12 cellular contexts compared by ENCODE assay signal in the genomic region with DNA sequence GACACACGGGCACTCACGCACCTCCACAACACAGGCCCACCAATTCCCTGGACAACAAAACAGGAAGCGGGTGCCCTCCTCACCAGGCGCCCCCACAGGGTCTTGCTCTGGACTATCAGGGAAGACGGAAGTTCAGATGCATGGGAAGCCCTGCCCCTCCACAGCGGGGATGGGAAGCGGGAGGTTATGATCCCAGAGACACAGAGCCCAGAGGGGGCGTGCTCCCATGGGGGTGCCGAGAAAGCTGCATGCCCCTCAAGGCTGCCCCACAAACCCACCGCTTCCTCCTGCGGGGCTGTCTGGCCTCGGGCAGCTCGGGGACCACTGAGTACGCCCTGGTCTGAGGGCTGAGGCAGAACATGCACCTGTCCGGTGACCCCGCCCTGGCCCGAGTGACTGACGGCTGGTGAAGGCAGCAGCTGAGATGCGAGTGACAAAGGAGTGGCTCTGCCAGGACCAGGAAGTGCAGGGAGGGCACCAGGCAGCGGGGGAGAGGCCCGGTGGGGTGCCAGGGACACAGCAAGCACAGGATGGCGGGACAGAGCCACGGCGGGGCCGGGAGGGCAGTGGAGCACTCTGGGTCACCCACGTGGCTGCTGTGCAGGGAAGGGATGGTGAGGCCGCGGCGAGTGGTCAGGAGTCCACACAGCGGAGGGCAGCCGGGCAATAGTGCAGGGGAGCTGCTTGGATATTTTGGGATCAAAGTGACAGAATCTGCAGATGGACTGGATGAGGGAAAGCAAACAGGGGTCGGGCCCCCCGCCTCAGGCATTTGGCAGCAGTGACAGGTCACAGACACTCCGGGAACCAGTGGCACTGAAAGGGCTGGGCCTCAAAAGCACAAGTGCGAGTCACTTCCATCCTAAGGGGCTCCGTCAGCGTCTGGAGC. TPM values are rescaled to one million over a fixed set of nuclear protein-coding genes. Genes with fewer than 3 reads are reported as not detected.
DNase-seq lines count a peak whose midpoint lies in the region; ATAC-seq and TF ChIP-seq lines count a peak whose summit lies in the region.
"Had no signal": no experiment of that assay in that cellular context is flagged by ENCODE, and none has a peak within 500 bp of the region (broad histone marks: within the 10 kb centered on the region; RNA-seq: fewer than 3 reads in every experiment).

No MANE protein-coding gene starts in this region.

- peak; percentile 21 for DNase-seq in osteoblast (ENCODE audit: insufficient read length, low spot score, missing footprints)
- no peak for DNase-seq in HCEC 1CT
- no peak for DNase-seq in activated CD4-positive, alpha-beta T cell treated with anti-CD3 and anti-CD28 coated beads for 1 hour
- DNase-seq: activated naive CD4-positive, alpha-beta T cell treated with anti-CD3 and anti-CD28 coated beads for 36 hours had no signal

- H3K36me3 ChIP-seq in HEK293 (ENCODE audit: control insufficient read depth in 2 of 2, insufficient read depth in 1 of 2, low read length in 2 of 2) (peaks cover 0 to 100% of the 10 kb centered on the region in 2 experiments; a peak in 2 of 3 replicates), endocrine pancreas (ENCODE audit: control insufficient read depth, insufficient read depth, low read length) (peaks cover 3% of the 10 kb centered on the region), osteoblast (ENCODE audit: insufficient read depth, low read length) (peaks cover 32% of the 10 kb centered on the region)

- no peaks in the 10 kb centered on the region for H3K27me3 ChIP-seq in endocrine pancreas (ENCODE audit: control insufficient read depth, insufficient read depth, low read length)
- H3K27me3 ChIP-seq in osteoblast (ENCODE audit: insufficient read depth, low read length): no peaks in the 10 kb centered on the region
- H3K27me3 ChIP-seq: cardiac muscle cell, hepatocyte had no signal

- no peak overlapping the region for H3K4me2 ChIP-seq in osteoblast (ENCODE audit: insufficient read depth, low read length)
- H3K4me2 ChIP-seq: hepatocyte had no signal

- no peak overlapping the region for H3K4me3 ChIP-seq in HEK293 (ENCODE audit: low read depth, low read length)
- H3K4me3 ChIP-seq in endocrine pancreas (ENCODE audit: control insufficient read depth, insufficient read depth, low read length): no peak overlapping the region
- no peak overlapping the region for H3K4me3 ChIP-seq in osteoblast (ENCODE audit: insufficient read depth, low read length)
- H3K4me3 ChIP-seq: cardiac muscle cell, hepatocyte had no signal

- no peak for ATAC-seq in GM18505 (IDR thresholded peaks at IDR 0.05; ENCODE audit: unreplicated experiment)
- no peak for ATAC-seq in activated CD4-positive, CD25-positive, alpha-beta regulatory T cell treated with anti-CD3 and anti-CD28 coated beads, Interleukin-2, amount 50 U/mL, for 24 hours
- ATAC-seq: stimulated activated memory B cell treated with anti-CD40 and anti-IgM and Interleukin-4, amounts not matched to agents 10 μg/mL and 1 μg/mL and 100 μg/mL, for 72 hours had no signal

- H2AFZ ChIP-seq in osteoblast (ENCODE audit: low read length): no peak overlapping the region
- H2AFZ ChIP-seq: hepatocyte had no signal

- H3K79me2 ChIP-seq in osteoblast (ENCODE audit: insufficient read depth, low read length): peaks cover 64% of the 10 kb centered on the region

- TF ChIP-seq POLR2A in GM18505 (IDR thresholded peaks at IDR 0.05; ENCODE audit: borderline replicate concordance, extremely low read depth, insufficient read depth, insufficient read length): no peak

- peak overlapping the region; percentile 43 for H3K9ac ChIP-seq in endocrine pancreas (ENCODE audit: control insufficient read depth, insufficient read depth, low read length)

- peaks cover 14% of the 10 kb centered on the region for H4K20me1 ChIP-seq in osteoblast (ENCODE audit: insufficient read depth, low read length)

- POLR2A ChIA-PET in HEK293 (lab: Yijun Ruan, JAX): no interaction called here

- no peak for TF ChIP-seq CTCF in C4-2B (conservative IDR thresholded peaks at IDR 0.05)
- no peak for TF ChIP-seq CTCF in HEK293 (tag by site-specific recombination; IDR thresholded peaks at IDR 0.05)
- TF ChIP-seq CTCF in osteoblast (IDR thresholded peaks at IDR 0.05; ENCODE audit: extremely low read depth, low read depth, low read length): no peak

- CTCF ChIA-PET in HEK293 (lab: Yijun Ruan, JAX): interaction anchor here (0.6 to 0.9 kb wide), 3 partner anchors 89 to 214 kb away, joined by 3 to 4 read pairs (median 3); no protein-coding TSS in a partner anchor

- H3K4me1 ChIP-seq in HEK293 (ENCODE audit: control insufficient read depth, insufficient read depth, low read length): no peaks in the 10 kb centered on the region
- no peaks in the 10 kb centered on the region for H3K4me1 ChIP-seq in endocrine pancreas (ENCODE audit: control insufficient read depth, insufficient read depth, low read length)
- H3K4me1 ChIP-seq in osteoblast (ENCODE audit: insufficient read depth, low read length): no peaks in the 10 kb centered on the region

- no peaks in the 10 kb centered on the region for H3K9me3 ChIP-seq in HEK293 (ENCODE audit: control insufficient read depth, insufficient read depth, low read depth, low read length)
- H3K9me3 ChIP-seq in endocrine pancreas (ENCODE audit: control insufficient read depth, low read length): no peaks in the 10 kb centered on the region
- no peaks in the 10 kb centered on the region for H3K9me3 ChIP-seq in osteoblast (ENCODE audit: low read depth, low read length)

- H3K27ac ChIP-seq in C4-2B: peak overlapping the region; percentile 96
- no peak overlapping the region for H3K27ac ChIP-seq in HEK293 (ENCODE audit: extremely low read depth, low read depth, low read length)
- H3K27ac ChIP-seq in osteoblast (ENCODE audit: low read depth, low read length): no peak overlapping the region
- H3K27ac ChIP-seq: cardiac muscle cell, hepatocyte had no signal

TF ChIP-seq in HEK293, 187 proteins besides CTCF, POLR2A, EP300 and RAD21:
- TF ChIP-seq ZNF596 (tag by site-specific recombination; IDR thresholded peaks at IDR 0.05): no peak
- 0 out of 2 replicates have a peak, but pooled peaks have one; percentile 9 for TF ChIP-seq ZIC2 (tag by site-specific recombination; IDR thresholded peaks at IDR 0.05)
- TF ChIP-seq ZNF10 (tag by site-specific recombination; IDR thresholded peaks at IDR 0.05): 0 out of 2 replicates have a peak, but pooled peaks have one; percentile 3
- TF ChIP-seq ZNF510 (tag by site-specific recombination; IDR thresholded peaks at IDR 0.05; ENCODE audit: insufficient replicate concordance): no peak
- TF ChIP-seq ZFP69B (tag by site-specific recombination; IDR thresholded peaks at IDR 0.05): 0 out of 2 replicates have a peak, but pooled peaks have one; percentile 36

RNA-seq across cellular contexts. Expression of gene NADK, which starts 18.6 kb away (rescaled TPM):
- 43.9 and 45.6 TPM in 2 replicates for total RNA-seq in osteoblast

RNA-seq across cellular contexts. Expression of gene CDK11A, which starts 35.5 kb away (rescaled TPM):
- total RNA-seq in osteoblast: 19.4 and 22.1 TPM in 2 replicates
